Comparison of ENCODE assay signal across 19 cellular contexts in the genomic region with DNA sequence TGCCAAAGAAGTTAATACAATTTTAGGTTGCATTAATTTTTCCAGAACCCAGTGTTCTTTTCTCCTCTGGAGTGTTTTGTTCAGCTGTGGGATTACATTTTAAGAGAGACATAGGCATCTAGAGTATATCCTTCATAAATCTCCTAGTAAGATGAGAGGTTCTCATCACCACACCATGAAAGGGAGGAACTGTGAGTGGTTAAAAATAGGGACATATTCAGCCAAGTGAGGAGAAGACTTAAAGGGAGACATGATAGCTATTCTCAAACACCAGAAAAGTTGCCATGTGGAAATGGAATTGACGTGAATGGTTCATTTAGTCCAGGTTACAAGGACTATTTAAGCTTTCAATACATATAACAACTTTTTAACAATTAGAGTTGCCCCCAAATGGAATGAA. TPM values are rescaled to one million over a fixed set of nuclear protein-coding genes. Genes with fewer than 3 reads are reported as not detected.
A peak's percentile ranks its signal among the peaks of the same experiment; 100 is the strongest.
DNase-seq lines count a peak whose midpoint lies in the region; ATAC-seq and TF ChIP-seq lines count a peak whose summit lies in the region.
"Had no signal": no experiment of that assay in that cellular context is flagged by ENCODE, and none has a peak within 500 bp of the region (broad histone marks: within the 10 kb centered on the region; RNA-seq: fewer than 3 reads in every experiment).

No MANE protein-coding gene starts in this region.

- peaks cover 63% of the 10 kb centered on the region for H3K4me1 Mint-ChIP-seq in central memory CD8-positive, alpha-beta T cell
- H3K4me1 Mint-ChIP-seq in stimulated activated memory B cell treated with anti-CD40 and anti-IgM and Interleukin-4, amounts not matched to agents 10 μg/mL and 1 μg/mL and 100 μg/mL, for 72 hours, result peaks cover 55% of the 10 kb centered on the region

- H3K4me3 ChIP-seq in heart right ventricle, result no peak overlapping the region
- H3K4me3 ChIP-seq: SJSA1 had no signal

- no peaks in the 10 kb centered on the region for H3K27me3 ChIP-seq in heart right ventricle
- H3K27me3 ChIP-seq: SJSA1 had no signal

- ATAC-seq in heart right ventricle (no peak), HG03571 (IDR thresholded peaks at IDR 0.05; ENCODE audit: unreplicated experiment) (no peak)
- no peak for ATAC-seq in central memory CD8-positive, alpha-beta T cell (replicated peaks; ENCODE audit: extremely low read depth, poor library complexity, severe bottlenecking)
- ATAC-seq in stimulated activated memory B cell treated with anti-CD40 and anti-IgM and Interleukin-4, amounts not matched to agents 10 μg/mL and 1 μg/mL and 100 μg/mL, for 72 hours, result no peak
- ATAC-seq: HepG2 had no signal

- 74 to 78% methylated on average over 1 of the region's 1 CpG for WGBS in heart right ventricle, 2 donors

- H3K4me1 ChIP-seq in heart right ventricle, result peaks cover 0 to 59% (median 27%) of the 10 kb centered on the region in 9 donors
- H3K4me1 ChIP-seq: SJSA1 had no signal

- no peak overlapping the region for H3K4me3 Mint-ChIP-seq in central memory CD8-positive, alpha-beta T cell
- no peak overlapping the region for H3K4me3 Mint-ChIP-seq in stimulated activated memory B cell treated with anti-CD40 and anti-IgM and Interleukin-4, amounts not matched to agents 10 μg/mL and 1 μg/mL and 100 μg/mL, for 72 hours

- H3K9me3 ChIP-seq in heart right ventricle, result no peaks in the 10 kb centered on the region
- H3K9me3 ChIP-seq: SJSA1 had no signal

- DNase-seq in heart right ventricle, result no peak
- DNase-seq in cardiac septum (ENCODE audit: low spot score), result no peak
- peak; percentile 22 to 65 for DNase-seq in NCI-H187 (lab: John Stamatoyannopoulos, UW)
- DNase-seq in central memory CD8-positive, alpha-beta T cell (ENCODE audit: low spot score in 2 of 2), result no peak
- DNase-seq in amygdala (lab: John Stamatoyannopoulos, UW), result no peak
- no peak for DNase-seq in kidney tubule cell (ENCODE audit: low spot score)
- DNase-seq: activated effector memory CD4-positive, alpha-beta T cell treated with anti-CD3 and anti-CD28 coated beads, Interleukin-2, amount 50 U/mL, for 16 hours; mammary epithelial cell; naive B cell; NCI-H1930; NCI-H526; OCI-M1; stimulated activated naive CD4-positive, alpha-beta T cell; trophoblast cell had no signal

- peak overlapping the region; percentile 70 for H3K27ac Mint-ChIP-seq in central memory CD8-positive, alpha-beta T cell (ENCODE audit: low read depth)
- H3K27ac Mint-ChIP-seq in stimulated activated memory B cell treated with anti-CD40 and anti-IgM and Interleukin-4, amounts not matched to agents 10 μg/mL and 1 μg/mL and 100 μg/mL, for 72 hours, result peak overlapping the region; percentile 57

- intact Hi-C loops in heart right ventricle (cut with DNase I), result loop anchor here in 2 of 10 donors (1.0 to 5.0 kb wide), 2 partner anchors 35 to 39 kb away; a partner anchor contains a TSS
- intact Hi-C loops in cardiac septum (cut with DNase I), result no loop called here

- H3K9me3 Mint-ChIP-seq in central memory CD8-positive, alpha-beta T cell, result no peaks in the 10 kb centered on the region
- no peaks in the 10 kb centered on the region for H3K9me3 Mint-ChIP-seq in stimulated activated memory B cell treated with anti-CD40 and anti-IgM and Interleukin-4, amounts not matched to agents 10 μg/mL and 1 μg/mL and 100 μg/mL, for 72 hours
- H3K9me3 Mint-ChIP-seq: brain, naive B cell had no signal

- no peak for TF ChIP-seq CTCF in heart right ventricle (IDR thresholded peaks at IDR 0.05)

- no peaks in the 10 kb centered on the region for H3K36me3 ChIP-seq in heart right ventricle
- H3K36me3 ChIP-seq: SJSA1 had no signal

- no peaks in the 10 kb centered on the region for H3K27me3 Mint-ChIP-seq in central memory CD8-positive, alpha-beta T cell
- H3K27me3 Mint-ChIP-seq in stimulated activated memory B cell treated with anti-CD40 and anti-IgM and Interleukin-4, amounts not matched to agents 10 μg/mL and 1 μg/mL and 100 μg/mL, for 72 hours, result no peaks in the 10 kb centered on the region
- H3K27me3 Mint-ChIP-seq: brain, naive B cell had no signal

- peaks cover 21% of the 10 kb centered on the region for H3K36me3 Mint-ChIP-seq in central memory CD8-positive, alpha-beta T cell (ENCODE audit: insufficient read depth)
- H3K36me3 Mint-ChIP-seq in stimulated activated memory B cell treated with anti-CD40 and anti-IgM and Interleukin-4, amounts not matched to agents 10 μg/mL and 1 μg/mL and 100 μg/mL, for 72 hours, result no peaks in the 10 kb centered on the region
- H3K36me3 Mint-ChIP-seq: brain had no signal

- peak overlapping the region in 8 of 10 donors; percentile 5 to 88 (median 61) for H3K27ac ChIP-seq in heart right ventricle
- H3K27ac ChIP-seq: SJSA1 had no signal

RNA-seq across cellular contexts. Expression of a gene that starts 6.5 kb away (rescaled TPM):
- total RNA-seq in heart right ventricle (10 to 100 TPM; 29.1 to 57.6 (median 46.7) TPM), cardiac septum (29.0 TPM)
- polyA plus RNA-seq in heart right ventricle, result 10 to 100 TPM; 30.7 to 46.2 TPM

RNA-seq across cellular contexts. Expression of a gene that starts 37.0 kb away (rescaled TPM):
- total RNA-seq in heart right ventricle (10 to 100 TPM; 13.8 to 32.2 (median 23.4) TPM), cardiac septum (27.2 TPM)
- 1 to 10 TPM; 3.2 to 3.5 TPM for polyA plus RNA-seq in heart right ventricle

Comparison
In these comparisons a context has a peak if more than half of its experiments do, and no peak if none do; other contexts are left out.
1. DNase-seq: peak in NCI-H187 (2 of 2); none in heart right ventricle (0 of 2), cardiac septum (single experiment), central memory CD8-positive, alpha-beta T cell (0 of 2), amygdala (0 of 56) and kidney tubule cell (single experiment).